In the genomic region with DNA sequence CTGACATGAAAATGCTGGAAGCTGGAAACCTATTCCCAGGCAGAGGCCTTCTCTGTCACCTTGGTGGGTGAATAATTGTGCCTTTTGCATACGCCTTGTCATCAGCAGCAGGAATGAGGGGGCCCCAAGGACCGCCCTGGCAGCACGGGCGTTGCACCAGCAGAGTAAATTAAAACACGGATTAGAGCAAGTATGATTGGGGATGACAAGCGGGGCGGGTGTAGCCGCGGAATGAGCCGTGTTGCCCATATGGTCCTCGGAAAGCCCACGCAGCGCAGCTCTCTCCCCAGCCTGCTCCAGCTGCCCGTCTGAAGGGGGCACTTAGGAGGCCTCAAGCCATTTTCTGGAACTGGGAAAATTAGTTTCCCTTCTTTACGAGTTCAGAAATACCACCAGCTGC, we compare ENCODE assay signal across 21 cellular contexts.
"Had no signal": no experiment of that assay in that cellular context is flagged by ENCODE, and none has a peak within 500 bp of the region (broad histone marks: within the 10 kb centered on the region; RNA-seq: fewer than 3 reads in every experiment).

No MANE protein-coding gene starts in this region.

- H3K27ac ChIP-seq: adrenal gland, ascending aorta, brain microvascular endothelial cell, gastrocnemius medialis, lower lobe of right lung, ovary, prostate gland, right atrium auricular region, tibial artery, VCaP had no signal

- H3K4me3 ChIP-seq: adrenal gland, ascending aorta, gastrocnemius medialis, lower lobe of right lung, ovary, prostate gland, right atrium auricular region, tibial artery had no signal

- H3K4me1 ChIP-seq: adrenal gland, ascending aorta, gastrocnemius medialis, lower lobe of right lung, prostate gland, right atrium auricular region, tibial artery had no signal

- H3K27me3 ChIP-seq: adrenal gland, ascending aorta, brain microvascular endothelial cell, gastrocnemius medialis, ovary, right atrium auricular region, tibial artery had no signal

- H3K36me3 ChIP-seq: adrenal gland, ascending aorta, brain microvascular endothelial cell, gastrocnemius medialis, lower lobe of right lung, ovary, prostate gland, right atrium auricular region, tibial artery had no signal

- H3K9me3 ChIP-seq: adrenal gland, ascending aorta, gastrocnemius medialis, lower lobe of right lung, ovary, prostate gland, right atrium auricular region, tibial artery had no signal

- DNase-seq: activated CD4-positive, alpha-beta T cell treated with anti-CD3 and anti-CD28 coated beads for 1 hour; activated CD4-positive, alpha-beta T cell treated with anti-CD3 and anti-CD28 coated beads, Interleukin-2, amount 50 U/mL, for 1 hour; activated CD8-positive, alpha-beta T cell treated with anti-CD3 and anti-CD28 coated beads, Interleukin-2, amount 10 ng/mL, durations not matched to agents 7 days and 5 days; activated gamma-delta T cell; adrenal gland; brain microvascular endothelial cell; effector memory CD4-positive, alpha-beta T cell; gastrocnemius medialis; left colon; lower lobe of right lung; mesendoderm; naive B cell; ovary; stimulated activated CD4-positive, alpha-beta T cell treated with anti-CD3 and anti-CD28 coated beads, Interleukin-12 subunit alpha, Interleukin-12 subunit beta, amount 100 ng/mL, for 4 hours; stimulated activated naive CD8-positive, alpha-beta T cell treated with anti-CD3 and anti-CD28 coated beads, Interleukin-15, amount 100 ng/mL, for 72 hours; T-cell; tibial artery had no signal
